ENCODE assay signal across 8 cellular contexts in genomic region chr12:6688543-6688999, GRCh38. TPM values are rescaled to one million over a fixed set of nuclear protein-coding genes. Genes with fewer than 3 reads are reported as not detected.
A peak's percentile ranks its signal among the peaks of the same experiment; 100 is the strongest.
DNase-seq lines count a peak whose midpoint lies in the region; ATAC-seq and TF ChIP-seq lines count a peak whose summit lies in the region.

No MANE protein-coding gene starts in this region.

- DNase-seq in CD4-positive, CD25-positive, alpha-beta regulatory T cell, result peak; percentile 18 to 70 (median 47)
- DNase-seq in NB4 (ENCODE audit: low read depth), result peak; percentile 77
- DNase-seq in ascending aorta (ENCODE audit: low spot score in 2 of 2), result peak in 1 of 2 donors; percentile 73
- DNase-seq in smooth muscle cell (lab: John Stamatoyannopoulos, UW; ENCODE audit: unreplicated experiment), result no peak
- DNase-seq in middle frontal gyrus (ENCODE audit: extremely low spot score, low spot score), result no peak

- H3K9ac ChIP-seq in smooth muscle cell (ENCODE audit: low read depth), result peak overlapping the region; percentile 90

- peak overlapping the region; percentile 83 for H3K4me3 ChIP-seq in CD4-positive, CD25-positive, alpha-beta regulatory T cell (ENCODE audit: low read depth, low read length)
- H3K4me3 ChIP-seq in NB4 (ENCODE audit: low read depth, low read length) (peak overlapping the region; percentile 94), ascending aorta (peak overlapping the region; percentile 68 to 91), iPS-11a (ENCODE audit: low read depth, low read length) (peak overlapping the region; percentile 96), smooth muscle cell (peak overlapping the region; percentile 63)

- peaks cover 15% of the 10 kb centered on the region for H3K36me3 Mint-ChIP-seq in CD4-positive, CD25-positive, alpha-beta regulatory T cell

- intact Hi-C loops in ascending aorta (cut with DNase I), result loop anchor here (2.0 to 5.0 kb wide), 3 partner anchors 64 to 139 kb away; partner anchors contain the start of genes MLF2 and P3H3

- H3K4me3 Mint-ChIP-seq in CD4-positive, CD25-positive, alpha-beta regulatory T cell, result peak overlapping the region; percentile 86 to 97 (median 92)

- no peaks in the 10 kb centered on the region for H3K27me3 ChIP-seq in CD4-positive, CD25-positive, alpha-beta regulatory T cell (ENCODE audit: control insufficient read depth, insufficient read depth, low read length)
- H3K27me3 ChIP-seq in ascending aorta (no peaks in the 10 kb centered on the region), smooth muscle cell (ENCODE audit: low read depth) (no peaks in the 10 kb centered on the region)

- peaks cover 39% of the 10 kb centered on the region for H3K4me1 ChIP-seq in CD4-positive, CD25-positive, alpha-beta regulatory T cell (ENCODE audit: control insufficient read depth, insufficient read depth, low read length, poor library complexity, severe bottlenecking)
- H3K4me1 ChIP-seq in ascending aorta (peaks cover 9 to 26% of the 10 kb centered on the region in 2 donors), smooth muscle cell (ENCODE audit: low read depth) (peaks cover 20% of the 10 kb centered on the region)

- peak overlapping the region; percentile 86 for H3K4me2 ChIP-seq in smooth muscle cell

- peaks cover 28% of the 10 kb centered on the region for H4K20me1 ChIP-seq in smooth muscle cell (ENCODE audit: low read depth)

- H3F3A ChIP-seq in smooth muscle cell (ENCODE audit: low read depth), result peaks cover 12% of the 10 kb centered on the region

- peak overlapping the region; percentile 94 for H3K27ac ChIP-seq in CD4-positive, CD25-positive, alpha-beta regulatory T cell (ENCODE audit: insufficient read depth, low read length, poor library complexity, severe bottlenecking)
- H3K27ac ChIP-seq in ascending aorta (peak overlapping the region; percentile 96 to 98), smooth muscle cell (ENCODE audit: low read depth) (peak overlapping the region; percentile 78)

- H3K9me3 ChIP-seq in CD4-positive, CD25-positive, alpha-beta regulatory T cell (ENCODE audit: control insufficient read depth in 2 of 2, low read length in 2 of 2), result no peaks in the 10 kb centered on the region
- H3K9me3 ChIP-seq in ascending aorta (no peaks in the 10 kb centered on the region), smooth muscle cell (replicated peaks; ENCODE audit: low read depth) (no peaks in the 10 kb centered on the region)

- no peak for TF ChIP-seq POLR2A in NB4 (IDR thresholded peaks at IDR 0.05; ENCODE audit: extremely low read depth, insufficient read length)

- peaks cover 63% of the 10 kb centered on the region for H3K79me2 ChIP-seq in smooth muscle cell (ENCODE audit: low read depth)

- H3K4me1 Mint-ChIP-seq in CD4-positive, CD25-positive, alpha-beta regulatory T cell, result peaks cover 26 to 73% (median 51%) of the 10 kb centered on the region in 4 donors

- ATAC-seq in CD4-positive, CD25-positive, alpha-beta regulatory T cell (ENCODE audit: low read depth in 2 of 2), result no peak
- peak; percentile 42 for ATAC-seq in GM21390 (IDR thresholded peaks at IDR 0.05; ENCODE audit: unreplicated experiment)
- no peak for ATAC-seq in GM18519 (IDR thresholded peaks at IDR 0.05; ENCODE audit: low FRiP score, unreplicated experiment)

- no peak for TF ChIP-seq CTCF in NB4 (IDR thresholded peaks at IDR 0.05; ENCODE audit: low read depth, low read length)
- TF ChIP-seq CTCF in ascending aorta (IDR thresholded peaks at IDR 0.05), result no peak
- no peak for TF ChIP-seq CTCF in smooth muscle cell (IDR thresholded peaks at IDR 0.05; ENCODE audit: borderline replicate concordance, insufficient read depth, poor library complexity, severe bottlenecking)

- H2AFZ ChIP-seq in smooth muscle cell (ENCODE audit: low read depth), result peak overlapping the region; percentile 10

- H3K36me3 ChIP-seq in CD4-positive, CD25-positive, alpha-beta regulatory T cell (ENCODE audit: control insufficient read depth, insufficient read depth, low read length), result peaks cover 4% of the 10 kb centered on the region
- H3K36me3 ChIP-seq in ascending aorta (no peaks in the 10 kb centered on the region), smooth muscle cell (ENCODE audit: low read depth) (no peaks in the 10 kb centered on the region)

- no peaks in the 10 kb centered on the region for H3K27me3 Mint-ChIP-seq in CD4-positive, CD25-positive, alpha-beta regulatory T cell

- H3K27ac Mint-ChIP-seq in CD4-positive, CD25-positive, alpha-beta regulatory T cell, result peak overlapping the region; percentile 97 to 99 (median 98)

- no peaks in the 10 kb centered on the region for H3K9me3 Mint-ChIP-seq in CD4-positive, CD25-positive, alpha-beta regulatory T cell

- under 1% methylated on average over 13 of the region's 13 CpGs for WGBS in smooth muscle cell (ENCODE audit: low lambda C conversion rate)

RNA-seq across cellular contexts. Expression of gene ZNF384, which starts 0.6 kb away (rescaled TPM):
- 68.3 TPM for total RNA-seq in CD4-positive, CD25-positive, alpha-beta regulatory T cell
- polyA plus RNA-seq in CD4-positive, CD25-positive, alpha-beta regulatory T cell, result 10 to 100 TPM; 13.4 to 25.3 (median 19.6) TPM
- total RNA-seq in ascending aorta (15.1 TPM), smooth muscle cell (30.0 and 31.0 TPM in 2 replicates)
- 36.1 and 38.6 TPM in 2 replicates for polyA plus RNA-seq in smooth muscle cell

RNA-seq across cellular contexts. Expression of gene PIANP, which starts 12.0 kb away (rescaled TPM):
- total RNA-seq in CD4-positive, CD25-positive, alpha-beta regulatory T cell, result not detected
- polyA plus RNA-seq in CD4-positive, CD25-positive, alpha-beta regulatory T cell, result under 1 TPM in 1 of 4 donors, not detected in 3; 0.13 TPM
- total RNA-seq in ascending aorta (not detected), smooth muscle cell (1.4 TPM in 1 of 2 replicates, not detected in the other)
- polyA plus RNA-seq in smooth muscle cell, result 2.8 and 3.8 TPM in 2 replicates

RNA-seq across cellular contexts. Expression of gene ING4, which starts 25.7 kb away (rescaled TPM):
- total RNA-seq in CD4-positive, CD25-positive, alpha-beta regulatory T cell, result 34.6 TPM
- 10 to 100 TPM; 70.5 to 90.6 (median 82.4) TPM for polyA plus RNA-seq in CD4-positive, CD25-positive, alpha-beta regulatory T cell
- total RNA-seq in ascending aorta (2.6 TPM), smooth muscle cell (24.8 and 45.0 TPM in 2 replicates)
- 27.0 and 33.5 TPM in 2 replicates for polyA plus RNA-seq in smooth muscle cell

RNA-seq across cellular contexts. Expression of gene COPS7A, which starts 35.3 kb away (rescaled TPM):
- 20.7 TPM for total RNA-seq in CD4-positive, CD25-positive, alpha-beta regulatory T cell
- polyA plus RNA-seq in CD4-positive, CD25-positive, alpha-beta regulatory T cell, result 10 to 100 TPM; 37.8 to 48.4 (median 42.6) TPM
- total RNA-seq in ascending aorta (221 TPM), smooth muscle cell (56.6 and 59.6 TPM in 2 replicates)
- 78.0 and 105 TPM in 2 replicates for polyA plus RNA-seq in smooth muscle cell

RNA-seq across cellular contexts. Expression of gene ACRBP, which starts 41.3 kb away (rescaled TPM):
- total RNA-seq in CD4-positive, CD25-positive, alpha-beta regulatory T cell, result 13.7 TPM
- under 1 TPM in 1 of 4 donors, not detected in 3; 0.41 TPM for polyA plus RNA-seq in CD4-positive, CD25-positive, alpha-beta regulatory T cell
- 10.6 TPM for total RNA-seq in ascending aorta
- not detected in 2 replicates for total RNA-seq in smooth muscle cell
- polyA plus RNA-seq in smooth muscle cell, result 0.82 TPM in 1 of 2 replicates, not detected in the other

Comparison
In these comparisons a context has a peak if more than half of its experiments do, and no peak if none do; other contexts are left out.
1. DNase-seq: peak in CD4-positive, CD25-positive, alpha-beta regulatory T cell (3 of 3) and NB4 (single experiment); none in smooth muscle cell (single experiment) and middle frontal gyrus (single experiment).
2. Peak in every context shown above with its lines, with median percentiles within 50 percentile points of each other: H3K27ac ChIP-seq and H3K4me3 ChIP-seq.